1 cellular context compared by ENCODE assay signal in the genomic region with DNA sequence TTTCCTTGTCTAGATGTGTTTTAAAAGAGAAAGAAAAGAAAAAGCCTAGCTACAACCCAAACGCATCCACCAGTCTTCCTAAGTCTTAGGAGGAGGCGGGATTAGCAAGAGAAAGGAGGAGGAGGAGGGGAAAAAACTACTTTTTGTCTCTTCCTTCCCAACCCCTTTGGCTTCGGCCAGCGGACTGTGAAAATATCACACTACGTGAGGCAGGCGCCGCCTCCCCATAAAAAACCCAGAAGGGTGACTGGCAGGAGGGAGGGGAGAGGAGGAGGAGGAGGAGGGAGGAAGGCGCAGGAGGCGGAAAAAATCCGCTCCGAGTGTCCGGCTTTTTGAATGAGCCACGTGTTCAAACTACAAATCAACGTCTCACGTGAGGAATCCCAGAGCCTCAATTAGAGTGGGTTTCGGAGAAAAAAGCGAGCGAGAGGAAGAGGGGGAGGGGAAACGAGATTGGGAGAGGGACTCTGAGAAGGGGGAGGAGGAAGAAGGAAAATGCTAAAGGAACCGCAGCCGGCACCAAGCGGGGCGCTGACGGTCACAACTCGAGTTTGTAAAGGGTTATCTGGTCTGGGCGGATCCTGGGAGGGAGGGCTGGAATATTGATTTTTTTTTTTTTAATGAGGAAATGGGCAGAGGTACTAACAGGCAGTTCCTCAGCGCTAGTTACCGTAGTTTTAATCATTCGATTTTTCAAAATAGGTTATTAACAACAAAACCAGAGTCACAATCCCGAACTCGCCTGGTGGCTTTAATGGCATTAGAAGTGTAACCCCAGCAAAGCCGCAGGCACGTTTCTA.
A peak's percentile ranks its signal among the peaks of the same experiment; 100 is the strongest.
TF ChIP-seq lines count a peak whose summit lies in the region.

A gene (minus strand): TSS at position 202 of the 800 bp plus-strand sequence. CDS start 381 bp downstream, outside the sequence.

TF ChIP-seq in HepG2, 621 proteins besides CTCF, POLR2A, EP300 and RAD21 (continued from another document and continues in another):
- TF ChIP-seq, protein P1, sequence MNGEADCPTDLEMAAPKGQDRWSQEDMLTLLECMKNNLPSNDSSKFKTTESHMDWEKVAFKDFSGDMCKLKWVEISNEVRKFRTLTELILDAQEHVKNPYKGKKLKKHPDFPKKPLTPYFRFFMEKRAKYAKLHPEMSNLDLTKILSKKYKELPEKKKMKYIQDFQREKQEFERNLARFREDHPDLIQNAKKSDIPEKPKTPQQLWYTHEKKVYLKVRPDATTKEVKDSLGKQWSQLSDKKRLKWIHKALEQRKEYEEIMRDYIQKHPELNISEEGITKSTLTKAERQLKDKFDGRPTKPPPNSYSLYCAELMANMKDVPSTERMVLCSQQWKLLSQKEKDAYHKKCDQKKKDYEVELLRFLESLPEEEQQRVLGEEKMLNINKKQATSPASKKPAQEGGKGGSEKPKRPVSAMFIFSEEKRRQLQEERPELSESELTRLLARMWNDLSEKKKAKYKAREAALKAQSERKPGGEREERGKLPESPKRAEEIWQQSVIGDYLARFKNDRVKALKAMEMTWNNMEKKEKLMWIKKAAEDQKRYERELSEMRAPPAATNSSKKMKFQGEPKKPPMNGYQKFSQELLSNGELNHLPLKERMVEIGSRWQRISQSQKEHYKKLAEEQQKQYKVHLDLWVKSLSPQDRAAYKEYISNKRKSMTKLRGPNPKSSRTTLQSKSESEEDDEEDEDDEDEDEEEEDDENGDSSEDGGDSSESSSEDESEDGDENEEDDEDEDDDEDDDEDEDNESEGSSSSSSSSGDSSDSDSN (CRISPR knock-in tag; IDR thresholded peaks at IDR 0.05) = peak; percentile 32
- no peak for TF ChIP-seq NFKBIZ (CRISPR knock-in tag; IDR thresholded peaks at IDR 0.05)
- peak; percentile 29 for TF ChIP-seq RBM22 (optimal IDR thresholded peaks at IDR 0.05; ENCODE audit: low read length)
- TF ChIP-seq, protein P2, sequence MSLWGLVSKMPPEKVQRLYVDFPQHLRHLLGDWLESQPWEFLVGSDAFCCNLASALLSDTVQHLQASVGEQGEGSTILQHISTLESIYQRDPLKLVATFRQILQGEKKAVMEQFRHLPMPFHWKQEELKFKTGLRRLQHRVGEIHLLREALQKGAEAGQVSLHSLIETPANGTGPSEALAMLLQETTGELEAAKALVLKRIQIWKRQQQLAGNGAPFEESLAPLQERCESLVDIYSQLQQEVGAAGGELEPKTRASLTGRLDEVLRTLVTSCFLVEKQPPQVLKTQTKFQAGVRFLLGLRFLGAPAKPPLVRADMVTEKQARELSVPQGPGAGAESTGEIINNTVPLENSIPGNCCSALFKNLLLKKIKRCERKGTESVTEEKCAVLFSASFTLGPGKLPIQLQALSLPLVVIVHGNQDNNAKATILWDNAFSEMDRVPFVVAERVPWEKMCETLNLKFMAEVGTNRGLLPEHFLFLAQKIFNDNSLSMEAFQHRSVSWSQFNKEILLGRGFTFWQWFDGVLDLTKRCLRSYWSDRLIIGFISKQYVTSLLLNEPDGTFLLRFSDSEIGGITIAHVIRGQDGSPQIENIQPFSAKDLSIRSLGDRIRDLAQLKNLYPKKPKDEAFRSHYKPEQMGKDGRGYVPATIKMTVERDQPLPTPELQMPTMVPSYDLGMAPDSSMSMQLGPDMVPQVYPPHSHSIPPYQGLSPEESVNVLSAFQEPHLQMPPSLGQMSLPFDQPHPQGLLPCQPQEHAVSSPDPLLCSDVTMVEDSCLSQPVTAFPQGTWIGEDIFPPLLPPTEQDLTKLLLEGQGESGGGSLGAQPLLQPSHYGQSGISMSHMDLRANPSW (CRISPR knock-in tag; IDR thresholded peaks at IDR 0.05; ENCODE audit: borderline replicate concordance) = 0 out of 2 replicates have a peak, but pooled peaks have one; percentile 37
- TF ChIP-seq, protein P3, sequence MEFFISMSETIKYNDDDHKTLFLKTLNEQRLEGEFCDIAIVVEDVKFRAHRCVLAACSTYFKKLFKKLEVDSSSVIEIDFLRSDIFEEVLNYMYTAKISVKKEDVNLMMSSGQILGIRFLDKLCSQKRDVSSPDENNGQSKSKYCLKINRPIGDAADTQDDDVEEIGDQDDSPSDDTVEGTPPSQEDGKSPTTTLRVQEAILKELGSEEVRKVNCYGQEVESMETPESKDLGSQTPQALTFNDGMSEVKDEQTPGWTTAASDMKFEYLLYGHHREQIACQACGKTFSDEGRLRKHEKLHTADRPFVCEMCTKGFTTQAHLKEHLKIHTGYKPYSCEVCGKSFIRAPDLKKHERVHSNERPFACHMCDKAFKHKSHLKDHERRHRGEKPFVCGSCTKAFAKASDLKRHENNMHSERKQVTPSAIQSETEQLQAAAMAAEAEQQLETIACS (CRISPR knock-in tag; IDR thresholded peaks at IDR 0.05) = no peak
- TF ChIP-seq SP1 (IDR thresholded peaks at IDR 0.05) = no peak
- no peak for TF ChIP-seq SP1 (CRISPR knock-in tag; IDR thresholded peaks at IDR 0.05)
- no peak for TF ChIP-seq RNF2 (conservative IDR thresholded peaks at IDR 0.05; ENCODE audit: low read depth)
- no peak for TF ChIP-seq REPIN1 (CRISPR knock-in tag; IDR thresholded peaks at IDR 0.05; ENCODE audit: borderline replicate concordance, low read depth)
- no peak for TF ChIP-seq ZNF264 (CRISPR knock-in tag; IDR thresholded peaks at IDR 0.05)
- TF ChIP-seq, protein P4, sequence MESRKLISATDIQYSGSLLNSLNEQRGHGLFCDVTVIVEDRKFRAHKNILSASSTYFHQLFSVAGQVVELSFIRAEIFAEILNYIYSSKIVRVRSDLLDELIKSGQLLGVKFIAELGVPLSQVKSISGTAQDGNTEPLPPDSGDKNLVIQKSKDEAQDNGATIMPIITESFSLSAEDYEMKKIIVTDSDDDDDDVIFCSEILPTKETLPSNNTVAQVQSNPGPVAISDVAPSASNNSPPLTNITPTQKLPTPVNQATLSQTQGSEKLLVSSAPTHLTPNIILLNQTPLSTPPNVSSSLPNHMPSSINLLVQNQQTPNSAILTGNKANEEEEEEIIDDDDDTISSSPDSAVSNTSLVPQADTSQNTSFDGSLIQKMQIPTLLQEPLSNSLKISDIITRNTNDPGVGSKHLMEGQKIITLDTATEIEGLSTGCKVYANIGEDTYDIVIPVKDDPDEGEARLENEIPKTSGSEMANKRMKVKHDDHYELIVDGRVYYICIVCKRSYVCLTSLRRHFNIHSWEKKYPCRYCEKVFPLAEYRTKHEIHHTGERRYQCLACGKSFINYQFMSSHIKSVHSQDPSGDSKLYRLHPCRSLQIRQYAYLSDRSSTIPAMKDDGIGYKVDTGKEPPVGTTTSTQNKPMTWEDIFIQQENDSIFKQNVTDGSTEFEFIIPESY (CRISPR knock-in tag; IDR thresholded peaks at IDR 0.05) = no peak
- peak; percentile 92 for TF ChIP-seq ZNF652 (CRISPR knock-in tag; IDR thresholded peaks at IDR 0.05; ENCODE audit: borderline replicate concordance, low read depth)
- TF ChIP-seq PAWR (CRISPR knock-in tag; IDR thresholded peaks at IDR 0.05; ENCODE audit: borderline replicate concordance) = no peak
- peak; percentile 58 for TF ChIP-seq PRPF4 (IDR thresholded peaks at IDR 0.05; ENCODE audit: low read depth, low read length, poor library complexity, severe bottlenecking)
- TF ChIP-seq RBFOX2 (IDR thresholded peaks at IDR 0.05; ENCODE audit: low read depth, low read length) = no peak; the same call in 1 of the 2 replicates
- TF ChIP-seq ZBTB38 (CRISPR knock-in tag; IDR thresholded peaks at IDR 0.05) = no peak
- TF ChIP-seq NFRKB (IDR thresholded peaks at IDR 0.05) = no peak
- no peak for TF ChIP-seq EEA1 (CRISPR knock-in tag; IDR thresholded peaks at IDR 0.05; ENCODE audit: borderline replicate concordance)
- TF ChIP-seq ZNF75D (CRISPR knock-in tag; IDR thresholded peaks at IDR 0.05; ENCODE audit: borderline replicate concordance) = no peak
- TF ChIP-seq, protein P5, sequence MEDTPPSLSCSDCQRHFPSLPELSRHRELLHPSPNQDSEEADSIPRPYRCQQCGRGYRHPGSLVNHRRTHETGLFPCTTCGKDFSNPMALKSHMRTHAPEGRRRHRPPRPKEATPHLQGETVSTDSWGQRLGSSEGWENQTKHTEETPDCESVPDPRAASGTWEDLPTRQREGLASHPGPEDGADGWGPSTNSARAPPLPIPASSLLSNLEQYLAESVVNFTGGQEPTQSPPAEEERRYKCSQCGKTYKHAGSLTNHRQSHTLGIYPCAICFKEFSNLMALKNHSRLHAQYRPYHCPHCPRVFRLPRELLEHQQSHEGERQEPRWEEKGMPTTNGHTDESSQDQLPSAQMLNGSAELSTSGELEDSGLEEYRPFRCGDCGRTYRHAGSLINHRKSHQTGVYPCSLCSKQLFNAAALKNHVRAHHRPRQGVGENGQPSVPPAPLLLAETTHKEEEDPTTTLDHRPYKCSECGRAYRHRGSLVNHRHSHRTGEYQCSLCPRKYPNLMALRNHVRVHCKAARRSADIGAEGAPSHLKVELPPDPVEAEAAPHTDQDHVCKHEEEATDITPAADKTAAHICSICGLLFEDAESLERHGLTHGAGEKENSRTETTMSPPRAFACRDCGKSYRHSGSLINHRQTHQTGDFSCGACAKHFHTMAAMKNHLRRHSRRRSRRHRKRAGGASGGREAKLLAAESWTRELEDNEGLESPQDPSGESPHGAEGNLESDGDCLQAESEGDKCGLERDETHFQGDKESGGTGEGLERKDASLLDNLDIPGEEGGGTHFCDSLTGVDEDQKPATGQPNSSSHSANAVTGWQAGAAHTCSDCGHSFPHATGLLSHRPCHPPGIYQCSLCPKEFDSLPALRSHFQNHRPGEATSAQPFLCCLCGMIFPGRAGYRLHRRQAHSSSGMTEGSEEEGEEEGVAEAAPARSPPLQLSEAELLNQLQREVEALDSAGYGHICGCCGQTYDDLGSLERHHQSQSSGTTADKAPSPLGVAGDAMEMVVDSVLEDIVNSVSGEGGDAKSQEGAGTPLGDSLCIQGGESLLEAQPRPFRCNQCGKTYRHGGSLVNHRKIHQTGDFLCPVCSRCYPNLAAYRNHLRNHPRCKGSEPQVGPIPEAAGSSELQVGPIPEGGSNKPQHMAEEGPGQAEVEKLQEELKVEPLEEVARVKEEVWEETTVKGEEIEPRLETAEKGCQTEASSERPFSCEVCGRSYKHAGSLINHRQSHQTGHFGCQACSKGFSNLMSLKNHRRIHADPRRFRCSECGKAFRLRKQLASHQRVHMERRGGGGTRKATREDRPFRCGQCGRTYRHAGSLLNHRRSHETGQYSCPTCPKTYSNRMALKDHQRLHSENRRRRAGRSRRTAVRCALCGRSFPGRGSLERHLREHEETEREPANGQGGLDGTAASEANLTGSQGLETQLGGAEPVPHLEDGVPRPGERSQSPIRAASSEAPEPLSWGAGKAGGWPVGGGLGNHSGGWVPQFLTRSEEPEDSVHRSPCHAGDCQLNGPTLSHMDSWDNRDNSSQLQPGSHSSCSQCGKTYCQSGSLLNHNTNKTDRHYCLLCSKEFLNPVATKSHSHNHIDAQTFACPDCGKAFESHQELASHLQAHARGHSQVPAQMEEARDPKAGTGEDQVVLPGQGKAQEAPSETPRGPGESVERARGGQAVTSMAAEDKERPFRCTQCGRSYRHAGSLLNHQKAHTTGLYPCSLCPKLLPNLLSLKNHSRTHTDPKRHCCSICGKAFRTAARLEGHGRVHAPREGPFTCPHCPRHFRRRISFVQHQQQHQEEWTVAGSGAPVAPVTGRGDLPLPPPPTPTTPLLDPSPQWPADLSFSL (CRISPR knock-in tag; IDR thresholded peaks at IDR 0.05) = no peak
- TF ChIP-seq SCMH1 (CRISPR knock-in tag; IDR thresholded peaks at IDR 0.05; ENCODE audit: borderline replicate concordance) = no peak
- no peak for TF ChIP-seq ZNF569 (CRISPR knock-in tag; IDR thresholded peaks at IDR 0.05; ENCODE audit: borderline replicate concordance)
- no peak for TF ChIP-seq ZKSCAN5 (CRISPR knock-in tag; IDR thresholded peaks at IDR 0.05)
- TF ChIP-seq, protein P6, sequence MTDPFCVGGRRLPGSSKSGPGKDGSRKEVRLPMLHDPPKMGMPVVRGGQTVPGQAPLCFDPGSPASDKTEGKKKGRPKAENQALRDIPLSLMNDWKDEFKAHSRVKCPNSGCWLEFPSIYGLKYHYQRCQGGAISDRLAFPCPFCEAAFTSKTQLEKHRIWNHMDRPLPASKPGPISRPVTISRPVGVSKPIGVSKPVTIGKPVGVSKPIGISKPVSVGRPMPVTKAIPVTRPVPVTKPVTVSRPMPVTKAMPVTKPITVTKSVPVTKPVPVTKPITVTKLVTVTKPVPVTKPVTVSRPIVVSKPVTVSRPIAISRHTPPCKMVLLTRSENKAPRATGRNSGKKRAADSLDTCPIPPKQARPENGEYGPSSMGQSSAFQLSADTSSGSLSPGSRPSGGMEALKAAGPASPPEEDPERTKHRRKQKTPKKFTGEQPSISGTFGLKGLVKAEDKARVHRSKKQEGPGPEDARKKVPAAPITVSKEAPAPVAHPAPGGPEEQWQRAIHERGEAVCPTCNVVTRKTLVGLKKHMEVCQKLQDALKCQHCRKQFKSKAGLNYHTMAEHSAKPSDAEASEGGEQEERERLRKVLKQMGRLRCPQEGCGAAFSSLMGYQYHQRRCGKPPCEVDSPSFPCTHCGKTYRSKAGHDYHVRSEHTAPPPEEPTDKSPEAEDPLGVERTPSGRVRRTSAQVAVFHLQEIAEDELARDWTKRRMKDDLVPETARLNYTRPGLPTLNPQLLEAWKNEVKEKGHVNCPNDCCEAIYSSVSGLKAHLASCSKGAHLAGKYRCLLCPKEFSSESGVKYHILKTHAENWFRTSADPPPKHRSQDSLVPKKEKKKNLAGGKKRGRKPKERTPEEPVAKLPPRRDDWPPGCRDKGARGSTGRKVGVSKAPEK (CRISPR knock-in tag; IDR thresholded peaks at IDR 0.05; ENCODE audit: borderline replicate concordance) = no peak
- no peak for TF ChIP-seq AGO1 (IDR thresholded peaks at IDR 0.05; ENCODE audit: low read depth, low read length, poor library complexity, severe bottlenecking)
- TF ChIP-seq YY1 (IDR thresholded peaks at IDR 0.05; ENCODE audit: insufficient read depth, insufficient replicate concordance, low read depth, low read length) = no peak
- TF ChIP-seq, protein P7, sequence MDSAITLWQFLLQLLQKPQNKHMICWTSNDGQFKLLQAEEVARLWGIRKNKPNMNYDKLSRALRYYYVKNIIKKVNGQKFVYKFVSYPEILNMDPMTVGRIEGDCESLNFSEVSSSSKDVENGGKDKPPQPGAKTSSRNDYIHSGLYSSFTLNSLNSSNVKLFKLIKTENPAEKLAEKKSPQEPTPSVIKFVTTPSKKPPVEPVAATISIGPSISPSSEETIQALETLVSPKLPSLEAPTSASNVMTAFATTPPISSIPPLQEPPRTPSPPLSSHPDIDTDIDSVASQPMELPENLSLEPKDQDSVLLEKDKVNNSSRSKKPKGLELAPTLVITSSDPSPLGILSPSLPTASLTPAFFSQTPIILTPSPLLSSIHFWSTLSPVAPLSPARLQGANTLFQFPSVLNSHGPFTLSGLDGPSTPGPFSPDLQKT (CRISPR knock-in tag; IDR thresholded peaks at IDR 0.05; ENCODE audit: borderline replicate concordance) = no peak
- TF ChIP-seq ZNF616 (CRISPR knock-in tag; IDR thresholded peaks at IDR 0.05; ENCODE audit: low read depth) = no peak
- 0 out of 2 replicates have a peak, but pooled peaks have one; percentile 8 for TF ChIP-seq RXRB (CRISPR knock-in tag; IDR thresholded peaks at IDR 0.05; ENCODE audit: borderline replicate concordance)
- TF ChIP-seq RFXAP (CRISPR knock-in tag; IDR thresholded peaks at IDR 0.05; ENCODE audit: borderline replicate concordance) = no peak
- no peak for TF ChIP-seq ZNF749 (CRISPR knock-in tag; IDR thresholded peaks at IDR 0.05; ENCODE audit: borderline replicate concordance)
- peak; percentile 25; the same call in 1 of the 2 replicates for TF ChIP-seq ARNT2 (CRISPR knock-in tag; IDR thresholded peaks at IDR 0.05; ENCODE audit: low read depth)
